Comparison of ENCODE assay signal across 8 cellular contexts in genomic region chr16:84084570-84085270, GRCh38. TPM values are rescaled to one million over a fixed set of nuclear protein-coding genes. Genes with fewer than 3 reads are reported as not detected.
A peak's percentile ranks its signal among the peaks of the same experiment; 100 is the strongest.
DNase-seq lines count a peak whose midpoint lies in the region; ATAC-seq and TF ChIP-seq lines count a peak whose summit lies in the region.

No MANE protein-coding gene starts in this region.

- no peaks in the 10 kb centered on the region for H3K9me3 Mint-ChIP-seq in activated CD4-positive, alpha-beta memory T cell treated with anti-CD3 and anti-CD28 coated beads for 36 hours
- no peaks in the 10 kb centered on the region for H3K9me3 Mint-ChIP-seq in stimulated activated effector memory CD8-positive, alpha-beta T cell treated with anti-CD3 and anti-CD28 coated beads, Interleukin-12 subunit alpha, Interleukin-12 subunit beta, amount 100 ng/mL, for 72 hours

- no peaks in the 10 kb centered on the region for H3K27me3 ChIP-seq in effector memory CD4-positive, alpha-beta T cell (replicated peaks; ENCODE audit: control insufficient read depth, insufficient read depth, low read length, poor library complexity, severe bottlenecking)

- no peaks in the 10 kb centered on the region for H3K9me3 ChIP-seq in effector memory CD4-positive, alpha-beta T cell (ENCODE audit: control insufficient read depth, low read length)
- H3K9me3 ChIP-seq in mucosa of descending colon: no peaks in the 10 kb centered on the region

- intact Hi-C loops in activated CD4-positive, alpha-beta memory T cell treated with anti-CD3 and anti-CD28 coated beads for 36 hours (cut with micrococcal nuclease): loop anchor here (1.0 to 2.0 kb wide), 3 partner anchors 56 to 103 kb away; partner anchors contain the start of gene TAF1C
- intact Hi-C loops in mucosa of descending colon (cut with DNase I, micrococcal nuclease): loop anchor here in 1 of 2 donors (5.0 kb wide), 1 partner anchor 103 kb away; the partner anchor contains the start of gene TAF1C

- no peaks in the 10 kb centered on the region for H3K4me1 ChIP-seq in effector memory CD4-positive, alpha-beta T cell (ENCODE audit: control insufficient read depth, insufficient read depth, low read length, poor library complexity, severe bottlenecking)
- no peaks in the 10 kb centered on the region for H3K4me1 ChIP-seq in mucosa of descending colon (ENCODE audit: low read depth)

- TF ChIP-seq CTCF in mucosa of descending colon (IDR thresholded peaks at IDR 0.05): peak; percentile 54

- H3K4me1 Mint-ChIP-seq in activated CD4-positive, alpha-beta memory T cell treated with anti-CD3 and anti-CD28 coated beads for 36 hours (ENCODE audit: low read depth): peaks cover 39% of the 10 kb centered on the region
- peaks cover 43% of the 10 kb centered on the region for H3K4me1 Mint-ChIP-seq in stimulated activated effector memory CD8-positive, alpha-beta T cell treated with anti-CD3 and anti-CD28 coated beads, Interleukin-12 subunit alpha, Interleukin-12 subunit beta, amount 100 ng/mL, for 72 hours

- peaks cover 49% of the 10 kb centered on the region for H3K36me3 Mint-ChIP-seq in activated CD4-positive, alpha-beta memory T cell treated with anti-CD3 and anti-CD28 coated beads for 36 hours
- peaks cover 94% of the 10 kb centered on the region for H3K36me3 Mint-ChIP-seq in stimulated activated effector memory CD8-positive, alpha-beta T cell treated with anti-CD3 and anti-CD28 coated beads, Interleukin-12 subunit alpha, Interleukin-12 subunit beta, amount 100 ng/mL, for 72 hours

- H3K36me3 ChIP-seq in effector memory CD4-positive, alpha-beta T cell (ENCODE audit: control insufficient read depth, insufficient read depth, low read length): peaks cover 64% of the 10 kb centered on the region
- peaks cover 3% of the 10 kb centered on the region for H3K36me3 ChIP-seq in mucosa of descending colon (ENCODE audit: low read depth)

- DNase-seq in DMS53 (lab: John Stamatoyannopoulos, UW) (peak; percentile 86), NCI-H524 (lab: John Stamatoyannopoulos, UW) (peak; percentile 45 to 76), mucosa of descending colon (peak; percentile 64 to 88 (median 74))
- DNase-seq in activated CD4-positive, alpha-beta memory T cell treated with anti-CD3 and anti-CD28 coated beads for 36 hours: peak; percentile 79
- DNase-seq in effector memory CD4-positive, alpha-beta T cell: peak; percentile 32 to 51 (median 41)
- DNase-seq in stimulated activated effector memory CD8-positive, alpha-beta T cell treated with anti-CD3 and anti-CD28 coated beads, Interleukin-12 subunit alpha, Interleukin-12 subunit beta, amount 100 ng/mL, for 72 hours (ENCODE audit: low spot score in 2 of 2): peak; percentile 43 to 76

- no peak overlapping the region for H3K4me3 Mint-ChIP-seq in activated CD4-positive, alpha-beta memory T cell treated with anti-CD3 and anti-CD28 coated beads for 36 hours
- no peak overlapping the region for H3K4me3 Mint-ChIP-seq in stimulated activated effector memory CD8-positive, alpha-beta T cell treated with anti-CD3 and anti-CD28 coated beads, Interleukin-12 subunit alpha, Interleukin-12 subunit beta, amount 100 ng/mL, for 72 hours

- no peak overlapping the region for H3K4me3 ChIP-seq in effector memory CD4-positive, alpha-beta T cell (ENCODE audit: insufficient read depth, low read depth, low read length, poor library complexity, severe bottlenecking)
- H3K4me3 ChIP-seq in mucosa of descending colon: no peak overlapping the region

- ATAC-seq in HG02759 (IDR thresholded peaks at IDR 0.05; ENCODE audit: unreplicated experiment) (peak; percentile 50), mucosa of descending colon (peak; percentile 92), GM21515 (IDR thresholded peaks at IDR 0.05; ENCODE audit: unreplicated experiment) (no peak)
- peak; percentile 88 for ATAC-seq in stimulated activated effector memory CD8-positive, alpha-beta T cell treated with anti-CD3 and anti-CD28 coated beads, Interleukin-12 subunit alpha, Interleukin-12 subunit beta, amount 100 ng/mL, for 72 hours

- H3K27ac Mint-ChIP-seq in activated CD4-positive, alpha-beta memory T cell treated with anti-CD3 and anti-CD28 coated beads for 36 hours: no peak overlapping the region
- H3K27ac Mint-ChIP-seq in stimulated activated effector memory CD8-positive, alpha-beta T cell treated with anti-CD3 and anti-CD28 coated beads, Interleukin-12 subunit alpha, Interleukin-12 subunit beta, amount 100 ng/mL, for 72 hours: no peak overlapping the region

- CTCF ChIA-PET in activated CD4-positive, alpha-beta memory T cell treated with anti-CD3 and anti-CD28 coated beads for 36 hours (lab: Charles Lee): interaction anchor here (0.6 to 8.6 kb wide), 22 partner anchors 8 to 103 kb away, joined by 3 to 124 read pairs (median 6); partner anchors contain the start of genes MBTPS1, SLC38A8 and TAF1C

- H3K27ac ChIP-seq in effector memory CD4-positive, alpha-beta T cell (ENCODE audit: insufficient read depth, low read length, poor library complexity, severe bottlenecking): no peak overlapping the region

- H3K27me3 Mint-ChIP-seq in activated CD4-positive, alpha-beta memory T cell treated with anti-CD3 and anti-CD28 coated beads for 36 hours: no peaks in the 10 kb centered on the region

- POLR2A ChIA-PET in activated CD4-positive, alpha-beta memory T cell treated with anti-CD3 and anti-CD28 coated beads for 36 hours (lab: Charles Lee): interaction anchor here (1.1 to 1.3 kb wide), 2 partner anchors 82 to 91 kb away, joined by 3 to 4 read pairs; no protein-coding TSS in a partner anchor

RNA-seq across cellular contexts. Expression of gene MBTPS1, which starts 32.0 kb away (rescaled TPM):
- total RNA-seq in activated CD4-positive, alpha-beta memory T cell treated with anti-CD3 and anti-CD28 coated beads for 36 hours: 10 to 100 TPM; 37.5 to 37.6 TPM
- 10 to 100 TPM; 66.1 to 97.0 (median 93.4) TPM for total RNA-seq in mucosa of descending colon

RNA-seq across cellular contexts. Expression of gene SLC38A8, which starts 42.1 kb away (rescaled TPM):
- not detected for total RNA-seq in activated CD4-positive, alpha-beta memory T cell treated with anti-CD3 and anti-CD28 coated beads for 36 hours
- total RNA-seq in mucosa of descending colon: not detected
